In genomic region chr1:91129017-91129416, GRCh38 we compare ENCODE assay signal across 9 cellular contexts.
"Had no signal": no experiment of that assay in that cellular context is flagged by ENCODE, and none has a peak within 500 bp of the region (broad histone marks: within the 10 kb centered on the region; RNA-seq: fewer than 3 reads in every experiment).

No MANE protein-coding gene starts in this region.

- H2AFZ ChIP-seq: GM23248 had no signal

- H3K9me3 ChIP-seq: HAP-1 had no signal

- H3K27ac ChIP-seq: GM23248, HL-60 had no signal

- H3K36me3 ChIP-seq: HAP-1 had no signal

- H3K9ac ChIP-seq: GM23248 had no signal

- ATAC-seq: HCT116, K562 had no signal

- H3K4me1 ChIP-seq: HAP-1 had no signal

- FAIRE-seq: K562 had no signal

- H3K4me3 ChIP-seq: GM23248, HAP-1, K562 had no signal

- DNase-seq: GM23248, GOT3, H7, HFFc6, IMR-90 had no signal
